Comparison of ENCODE assay signal across 8 cellular contexts in genomic region chr7:70696139-70696782, GRCh38.
DNase-seq lines count a peak whose midpoint lies in the region; ATAC-seq, FAIRE-seq and TF ChIP-seq lines count a peak whose summit lies in the region.

No MANE protein-coding gene starts in this region.

- no peak overlapping the region for H2AK5ac ChIP-seq in IMR-90 (ENCODE audit: low read depth, low read length)

- H4K8ac ChIP-seq in IMR-90 (ENCODE audit: low read depth in 2 of 2, low read length in 2 of 2): 0 out of 4 replicates have a peak overlapping the region, but pooled peaks of 1 of the 2 experiments have one; percentile 2

- H3K4me2 ChIP-seq in IMR-90 (ENCODE audit: low read depth, low read length): peak overlapping the region; percentile 97

- no peaks in the 10 kb centered on the region for H4K20me1 ChIP-seq in IMR-90 (ENCODE audit: insufficient read depth, low read length)

- H2AK9ac ChIP-seq in IMR-90 (replicated peaks; ENCODE audit: low read depth, low read length, poor library complexity): no peak overlapping the region

- POLR2A ChIA-PET in CD4-positive, alpha-beta T cell (lab: Charles Lee): interaction anchor here (1.3 to 1.6 kb wide), 3 partner anchors 37 to 180 kb away, joined by 3 to 7 read pairs (median 5); no protein-coding TSS in a partner anchor
- POLR2A ChIA-PET in IMR-90 (lab: Charles Lee; ENCODE audit: unreplicated experiment): no interaction called here
- POLR2A ChIA-PET in naive thymus-derived CD4-positive, alpha-beta T cell (lab: Charles Lee): no interaction called here

- H3K27me3 Mint-ChIP-seq in CD4-positive, alpha-beta T cell: peaks cover 39% of the 10 kb centered on the region
- no peaks in the 10 kb centered on the region for H3K27me3 Mint-ChIP-seq in central memory CD8-positive, alpha-beta T cell
- H3K27me3 Mint-ChIP-seq in naive thymus-derived CD4-positive, alpha-beta T cell: peaks cover 30 to 60% (median 42%) of the 10 kb centered on the region in 5 donors

- 10% methylated on average over 2 of the region's 11 CpGs; no CpG with 5 or more reads in 1 of the 2 experiments for WGBS in IMR-90 (ENCODE audit: extremely low coverage in 2 of 2, insufficient read length in 1 of 2), 2 experiments

- no peaks in the 10 kb centered on the region for H3K9me3 ChIP-seq in CD4-positive, alpha-beta T cell (ENCODE audit: control insufficient read depth, low read length)
- no peaks in the 10 kb centered on the region for H3K9me3 ChIP-seq in IMR-90 (ENCODE audit: control insufficient read depth, insufficient read depth, low read length)
- H3K9me3 ChIP-seq in naive thymus-derived CD4-positive, alpha-beta T cell (ENCODE audit: control insufficient read depth in 2 of 3, low read length in 3 of 3): no peaks in the 10 kb centered on the region

- H3K4ac ChIP-seq in IMR-90 (ENCODE audit: low read depth, low read length): no peak overlapping the region

- peaks cover 4% of the 10 kb centered on the region for H3K4me1 ChIP-seq in IMR-90 (ENCODE audit: control insufficient read depth, insufficient read depth, low read length)
- H3K4me1 ChIP-seq in naive thymus-derived CD4-positive, alpha-beta T cell (ENCODE audit: control insufficient read depth in 2 of 2, insufficient read depth in 2 of 2, low read length in 2 of 2): no peaks in the 10 kb centered on the region

- no peak overlapping the region for H4K91ac ChIP-seq in IMR-90 (ENCODE audit: insufficient read depth, low read depth, low read length)

- no peak for ATAC-seq in CD4-positive, alpha-beta T cell (ENCODE audit: poor library complexity)
- no peak for ATAC-seq in IMR-90 (ENCODE audit: low read depth)
- ATAC-seq in central memory CD8-positive, alpha-beta T cell (replicated peaks; ENCODE audit: extremely low read depth, poor library complexity, severe bottlenecking): no peak
- ATAC-seq in naive thymus-derived CD4-positive, alpha-beta T cell: no peak
- ATAC-seq in GM18909 (IDR thresholded peaks at IDR 0.05; ENCODE audit: poor library complexity, unreplicated experiment): no peak
- no peak for ATAC-seq in GM18861 (IDR thresholded peaks at IDR 0.05; ENCODE audit: unreplicated experiment)

- H4K5ac ChIP-seq in IMR-90 (ENCODE audit: low read depth, low read length): no peak overlapping the region

- peaks cover 0 to 6% of the 10 kb centered on the region in 2 experiments; a peak in 1 of 4 replicates for H3K79me1 ChIP-seq in IMR-90 (ENCODE audit: low read depth in 1 of 2, low read length in 2 of 2)

- no peak overlapping the region for H2BK20ac ChIP-seq in IMR-90 (ENCODE audit: low read depth, low read length)

- peak overlapping the region; percentile 97 for H3K4me3 Mint-ChIP-seq in CD4-positive, alpha-beta T cell
- H3K4me3 Mint-ChIP-seq in central memory CD8-positive, alpha-beta T cell: peak overlapping the region; percentile 96
- H3K4me3 Mint-ChIP-seq in naive thymus-derived CD4-positive, alpha-beta T cell: peak overlapping the region in 9 of 10 donors; percentile 81 to 99 (median 92)

- TF ChIP-seq RAD21 in IMR-90 (IDR thresholded peaks at IDR 0.05; ENCODE audit: low read length): no peak

- in situ Hi-C loops in IMR-90 (cut with MboI; ENCODE audit: low sequenced_read_pairs): no loop called here

- peak overlapping the region; percentile 52 for H2AFZ ChIP-seq in IMR-90 (replicated peaks; ENCODE audit: low read length, poor library complexity)

- DNase-seq in CD4-positive, alpha-beta T cell: no peak
- DNase-seq in IMR-90: peak; percentile 52
- no peak for DNase-seq in central memory CD8-positive, alpha-beta T cell (ENCODE audit: low spot score in 2 of 2)
- no peak for DNase-seq in naive thymus-derived CD4-positive, alpha-beta T cell
- DNase-seq in stimulated activated CD4-positive, alpha-beta T cell treated with anti-CD3 and anti-CD28 coated beads, Interleukin-2, amount 100 ng/mL, for 48 hours: no peak
- no peak for DNase-seq in frontal cortex (ENCODE audit: low spot score in 2 of 2)

- peak overlapping the region; percentile 90 for H3K4me3 ChIP-seq in IMR-90 (ENCODE audit: insufficient read depth, low read depth, low read length)
- H3K4me3 ChIP-seq in naive thymus-derived CD4-positive, alpha-beta T cell (ENCODE audit: low read length): peak overlapping the region; percentile 51

- peak overlapping the region; percentile 8 for H3K9ac ChIP-seq in IMR-90 (ENCODE audit: low read depth, low read length)

- no peak overlapping the region for H3K56ac ChIP-seq in IMR-90 (ENCODE audit: extremely low read depth, insufficient read depth, low read length)

- no peak for FAIRE-seq in frontal cortex (lab: Jason Lieb, UNC)

- peaks cover 23% of the 10 kb centered on the region for H3K27me3 ChIP-seq in CD4-positive, alpha-beta T cell (ENCODE audit: control insufficient read depth, insufficient read depth, low read length)
- H3K27me3 ChIP-seq in IMR-90 (ENCODE audit: control insufficient read depth, insufficient read depth, low read length): no peaks in the 10 kb centered on the region; the same call in 1 of the 2 replicates
- no peaks in the 10 kb centered on the region for H3K27me3 ChIP-seq in naive thymus-derived CD4-positive, alpha-beta T cell (ENCODE audit: control insufficient read depth in 2 of 2, insufficient read depth in 2 of 2, low read length in 2 of 2)

- no peak overlapping the region for H2BK120ac ChIP-seq in IMR-90 (ENCODE audit: low read depth, low read length)

- TF ChIP-seq POLR2A in IMR-90 (IDR thresholded peaks at IDR 0.05; ENCODE audit: low read depth, low read length): no peak

- no peak overlapping the region for H3K27ac ChIP-seq in CD4-positive, alpha-beta T cell (ENCODE audit: low read depth, low read length)
- H3K27ac ChIP-seq in IMR-90 (ENCODE audit: insufficient read depth, low read length): no peak overlapping the region
- H3K27ac ChIP-seq in naive thymus-derived CD4-positive, alpha-beta T cell (ENCODE audit: low read depth, low read length): no peak overlapping the region

- H3K27ac Mint-ChIP-seq in CD4-positive, alpha-beta T cell: peak overlapping the region; percentile 84
- H3K27ac Mint-ChIP-seq in central memory CD8-positive, alpha-beta T cell (ENCODE audit: low read depth): peak overlapping the region; percentile 97
- peak overlapping the region in 1 of 9 donors; percentile 51 for H3K27ac Mint-ChIP-seq in naive thymus-derived CD4-positive, alpha-beta T cell

- no peak overlapping the region; the same call in 1 of the 2 replicates for H3K18ac ChIP-seq in IMR-90 (ENCODE audit: low read depth, low read length)

- dilution Hi-C loops in IMR-90 (cut with HindIII; ENCODE audit: low sequenced_read_pairs, unreplicated experiment): no loop called here

- no peak overlapping the region for H2BK5ac ChIP-seq in IMR-90 (ENCODE audit: low read depth, low read length, poor library complexity, severe bottlenecking)

- no peaks in the 10 kb centered on the region for H3K9me3 Mint-ChIP-seq in CD4-positive, alpha-beta T cell
- H3K9me3 Mint-ChIP-seq in central memory CD8-positive, alpha-beta T cell: no peaks in the 10 kb centered on the region
- peaks cover 0 to 4% (median 0%) of the 10 kb centered on the region in 11 donors for H3K9me3 Mint-ChIP-seq in naive thymus-derived CD4-positive, alpha-beta T cell

- peaks cover 2% of the 10 kb centered on the region; the same call in 1 of the 2 replicates for H3K9me1 ChIP-seq in IMR-90 (ENCODE audit: insufficient read depth, low read length)

- H3K36me3 Mint-ChIP-seq in CD4-positive, alpha-beta T cell (ENCODE audit: low read depth): peaks cover 6% of the 10 kb centered on the region
- peaks cover 29% of the 10 kb centered on the region for H3K36me3 Mint-ChIP-seq in central memory CD8-positive, alpha-beta T cell (ENCODE audit: insufficient read depth)
- peaks cover 0 to 4% (median 0%) of the 10 kb centered on the region in 5 donors for H3K36me3 Mint-ChIP-seq in naive thymus-derived CD4-positive, alpha-beta T cell

- H3K14ac ChIP-seq in IMR-90 (replicated peaks; ENCODE audit: low read depth, low read length): 0 out of 2 replicates have a peak overlapping the region, but pooled peaks have one; percentile 3

- CTCF ChIA-PET in CD4-positive, alpha-beta T cell (lab: Charles Lee): no interaction called here
- CTCF ChIA-PET in IMR-90 (lab: Yijun Ruan, JAX): interaction anchor here (1.5 kb wide), 1 partner anchor 14 kb away, joined by 5 read pairs; no protein-coding TSS in a partner anchor
- CTCF ChIA-PET in naive thymus-derived CD4-positive, alpha-beta T cell (lab: Charles Lee): no interaction called here

- peaks cover 31% of the 10 kb centered on the region for H3K4me1 Mint-ChIP-seq in CD4-positive, alpha-beta T cell (ENCODE audit: low read depth)
- H3K4me1 Mint-ChIP-seq in central memory CD8-positive, alpha-beta T cell: peaks cover 44% of the 10 kb centered on the region
- H3K4me1 Mint-ChIP-seq in naive thymus-derived CD4-positive, alpha-beta T cell: peaks cover 0 to 23% (median 7%) of the 10 kb centered on the region in 7 donors

- H2BK15ac ChIP-seq in IMR-90 (ENCODE audit: low read depth, low read length): no peak overlapping the region

- BruUV-seq in IMR-90 (replicated peaks; lab: Mats Ljungman, UMichigan): no TSS peak

- intact Hi-C loops in CD4-positive, alpha-beta T cell (cut with DNase I, micrococcal nuclease): loop anchor here (5.0 to 10.0 kb wide), 5 partner anchors 59 to 654 kb away; no protein-coding TSS in a partner anchor
- intact Hi-C loops in IMR-90 (cut with micrococcal nuclease): loop anchor here (5.0 to 10.0 kb wide), 2 partner anchors 764 to 1101 kb away; partner anchors contain the start of gene AUTS2
- intact Hi-C loops in naive thymus-derived CD4-positive, alpha-beta T cell (cut with micrococcal nuclease): loop anchor here in 1 of 2 donors (2.0 kb wide), 1 partner anchor 47 kb away; no protein-coding TSS in a partner anchor

- no peaks in the 10 kb centered on the region for H3K36me3 ChIP-seq in IMR-90 (ENCODE audit: control insufficient read depth, insufficient read depth, low read length)
- H3K36me3 ChIP-seq in naive thymus-derived CD4-positive, alpha-beta T cell (ENCODE audit: control insufficient read depth in 2 of 3, insufficient read depth in 3 of 3, low read length in 3 of 3): no peaks in the 10 kb centered on the region

- TF ChIP-seq CTCF in CD4-positive, alpha-beta T cell (IDR thresholded peaks at IDR 0.05): no peak
- TF ChIP-seq CTCF in IMR-90 (conservative IDR thresholded peaks at IDR 0.05; ENCODE audit: low read depth, low read length): no peak

- peak overlapping the region; percentile 18 for H3K23ac ChIP-seq in IMR-90 (ENCODE audit: low read depth, low read length)

TF ChIP-seq in IMR-90, 13 proteins besides CTCF, POLR2A, EP300 and RAD21:
- TF ChIP-seq MAFK (IDR thresholded peaks at IDR 0.05; ENCODE audit: low read depth, low read length): no peak
